8 cellular contexts compared by ENCODE assay signal in the genomic region with DNA sequence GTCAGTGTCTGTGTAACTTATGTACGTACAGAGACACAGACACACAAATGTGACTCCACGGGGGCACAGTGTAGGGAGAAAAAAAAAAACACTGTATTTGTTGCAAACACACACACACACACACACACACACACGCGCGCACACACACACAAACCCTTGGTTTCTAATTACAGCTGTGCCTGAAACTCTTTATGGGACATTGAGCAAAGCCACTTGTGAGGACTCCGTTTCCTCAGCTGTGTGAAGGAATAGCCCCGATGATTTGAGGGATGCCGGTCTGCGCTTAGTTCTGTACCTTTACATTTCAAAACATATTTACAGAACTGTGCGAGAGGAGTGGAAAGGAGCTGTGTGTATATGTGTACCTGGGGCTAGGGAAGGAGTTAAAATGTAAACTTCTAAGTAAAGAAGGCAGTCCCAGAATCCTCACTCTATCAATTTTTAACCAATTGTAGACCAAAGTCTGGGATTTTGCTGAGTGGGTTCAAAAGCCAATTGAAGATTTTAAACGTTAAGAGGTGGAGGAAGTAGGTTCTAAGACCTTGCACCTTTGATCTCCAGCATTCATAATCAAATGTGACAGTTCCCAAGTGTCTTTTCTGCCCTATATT. TPM values are rescaled to one million over a fixed set of nuclear protein-coding genes. Genes with fewer than 3 reads are reported as not detected.
DNase-seq lines count a peak whose midpoint lies in the region; ATAC-seq, FAIRE-seq and TF ChIP-seq lines count a peak whose summit lies in the region.

No MANE protein-coding gene starts in this region.

- ATAC-seq in HG02938 (IDR thresholded peaks at IDR 0.05; ENCODE audit: unreplicated experiment) (no peak), GM21825 (IDR thresholded peaks at IDR 0.05; ENCODE audit: unreplicated experiment) (no peak), HG03520 (IDR thresholded peaks at IDR 0.05; ENCODE audit: unreplicated experiment) (no peak)

- peak overlapping the region; percentile 10 for H3K9ac ChIP-seq in mucosa of stomach (ENCODE audit: low read length)

- peak overlapping the region; percentile 45 for H3K4me3 ChIP-seq in AG04450 (ENCODE audit: low read depth, low read length)
- H3K4me3 ChIP-seq in mucosa of stomach (ENCODE audit: low read length): peak overlapping the region; percentile 33

- TF ChIP-seq CTCF in AG04450 (IDR thresholded peaks at IDR 0.05; ENCODE audit: low read depth, low read length): no peak

- H3K4me1 ChIP-seq in mucosa of stomach (ENCODE audit: control insufficient read depth, insufficient read depth, low read length): peaks cover 4% of the 10 kb centered on the region

- no peak for FAIRE-seq in GM19239 (lab: Jason Lieb, UNC)

- H3K27ac ChIP-seq in AG04450 (ENCODE audit: low read depth, low read length): no peak overlapping the region

- CTCF ChIA-PET in AG04450 (lab: Charles Lee): interaction anchor here (0.9 to 3.1 kb wide), 4 partner anchors 10 to 1204 kb away, joined by 3 to 15 read pairs (median 8); no protein-coding TSS in a partner anchor

- H3K36me3 ChIP-seq in mucosa of stomach (ENCODE audit: control insufficient read depth, insufficient read depth, low read length): no peaks in the 10 kb centered on the region

- DNase-seq in AG04450 (ENCODE audit: low read depth, low spot score) (no peak), NAMALWA (ENCODE audit: low spot score) (peak; percentile 30), dermis blood vessel endothelial cell (peak; percentile 24), GM19239 (ENCODE audit: insufficient read length, low spot score) (no peak)

- H3K27me3 ChIP-seq in AG04450 (ENCODE audit: control insufficient read depth, insufficient read depth, low read length) (peaks cover 3% of the 10 kb centered on the region), mucosa of stomach (ENCODE audit: control insufficient read depth, insufficient read depth, low read length) (no peaks in the 10 kb centered on the region)

- H3K9me3 ChIP-seq in AG04450 (ENCODE audit: control insufficient read depth, insufficient read depth, low read length): no peaks in the 10 kb centered on the region
- no peaks in the 10 kb centered on the region for H3K9me3 ChIP-seq in mucosa of stomach (ENCODE audit: control insufficient read depth, low read length)

- POLR2A ChIA-PET in AG04450 (lab: Yijun Ruan, JAX): no interaction called here

RNA-seq across cellular contexts. Expression of gene BCL6, which starts 5.3 kb away (rescaled TPM):
- 12.8 and 19.2 TPM in 2 replicates for polyA plus RNA-seq in AG04450 (2011; rRNA removed)
- 38.5 and 41.9 TPM in 2 replicates for polyA minus RNA-seq in AG04450 (2011; rRNA and poly(A)+ RNA removed)
- total RNA-seq in dermis blood vessel endothelial cell: 1.7 and 2.2 TPM in 2 replicates

RNA-seq across cellular contexts. Expression of gene RTP2, which starts 48.3 kb away (rescaled TPM):
- polyA plus RNA-seq in AG04450 (2011; rRNA removed): not detected in 2 replicates
- polyA minus RNA-seq in AG04450 (2011; rRNA and poly(A)+ RNA removed): not detected in 2 replicates
- total RNA-seq in dermis blood vessel endothelial cell: not detected in 2 replicates

Comparison
In these comparisons a context has a peak if more than half of its experiments do, and no peak if none do; other contexts are left out.
1. DNase-seq: peak in NAMALWA (single experiment) and dermis blood vessel endothelial cell (single experiment); none in AG04450 (single experiment) and GM19239 (single experiment).